In the genomic region with DNA sequence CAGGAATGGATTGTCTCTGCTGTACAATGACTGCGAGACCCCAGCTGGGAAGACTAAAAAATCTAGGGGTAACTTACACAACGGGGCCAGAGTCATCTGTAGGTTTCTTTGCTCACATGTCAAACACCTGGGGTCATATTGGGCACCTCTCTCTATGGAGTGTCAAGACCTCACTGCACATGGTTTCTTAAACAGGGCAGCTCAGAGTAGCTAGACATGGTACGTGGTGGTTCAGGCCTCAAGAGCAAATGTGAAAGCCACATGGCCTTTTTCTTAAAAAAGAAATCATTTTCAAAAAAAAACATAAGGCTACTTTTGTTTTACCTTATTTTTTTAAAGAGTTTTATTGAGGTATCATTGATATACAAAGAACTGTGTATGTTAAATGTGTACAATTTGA, we compare ENCODE assay signal across 1 cellular context.
TF ChIP-seq lines count a peak whose summit lies in the region.

No MANE protein-coding gene starts in this region.

TF ChIP-seq in K562, 482 proteins besides CTCF, POLR2A, EP300 and RAD21:
- no peak for TF ChIP-seq ZNF778 (CRISPR knock-in tag; IDR thresholded peaks at IDR 0.05)
- TF ChIP-seq HMG20B (CRISPR knock-in tag; IDR thresholded peaks at IDR 0.05), result no peak
- no peak for TF ChIP-seq POLR2H (tag; IDR thresholded peaks at IDR 0.05; ENCODE audit: low read depth)
- TF ChIP-seq, protein P1, sequence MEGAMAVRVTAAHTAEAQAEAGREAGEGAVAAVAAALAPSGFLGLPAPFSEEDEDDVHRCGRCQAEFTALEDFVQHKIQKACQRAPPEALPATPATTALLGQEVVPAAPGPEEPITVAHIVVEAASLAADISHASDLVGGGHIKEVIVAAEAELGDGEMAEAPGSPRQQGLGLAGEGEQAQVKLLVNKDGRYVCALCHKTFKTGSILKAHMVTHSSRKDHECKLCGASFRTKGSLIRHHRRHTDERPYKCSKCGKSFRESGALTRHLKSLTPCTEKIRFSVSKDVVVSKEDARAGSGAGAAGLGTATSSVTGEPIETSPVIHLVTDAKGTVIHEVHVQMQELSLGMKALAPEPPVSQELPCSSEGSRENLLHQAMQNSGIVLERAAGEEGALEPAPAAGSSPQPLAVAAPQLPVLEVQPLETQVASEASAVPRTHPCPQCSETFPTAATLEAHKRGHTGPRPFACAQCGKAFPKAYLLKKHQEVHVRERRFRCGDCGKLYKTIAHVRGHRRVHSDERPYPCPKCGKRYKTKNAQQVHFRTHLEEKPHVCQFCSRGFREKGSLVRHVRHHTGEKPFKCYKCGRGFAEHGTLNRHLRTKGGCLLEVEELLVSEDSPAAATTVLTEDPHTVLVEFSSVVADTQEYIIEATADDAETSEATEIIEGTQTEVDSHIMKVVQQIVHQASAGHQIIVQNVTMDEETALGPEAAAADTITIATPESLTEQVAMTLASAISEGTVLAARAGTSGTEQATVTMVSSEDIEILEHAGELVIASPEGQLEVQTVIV (CRISPR knock-in tag; IDR thresholded peaks at IDR 0.05; ENCODE audit: borderline replicate concordance), result no peak
- no peak for TF ChIP-seq MYBL2 (IDR thresholded peaks at IDR 0.05; ENCODE audit: low read depth)
- no peak for TF ChIP-seq MYBL2 (CRISPR knock-in tag; IDR thresholded peaks at IDR 0.05; ENCODE audit: borderline replicate concordance)
- TF ChIP-seq TRIM24 (IDR thresholded peaks at IDR 0.05), result no peak
- no peak for TF ChIP-seq MTA2 (IDR thresholded peaks at IDR 0.05; ENCODE audit: low read depth)
- TF ChIP-seq MTA3 (IDR thresholded peaks at IDR 0.05; ENCODE audit: borderline replicate concordance), result no peak
- TF ChIP-seq SAP30 (IDR thresholded peaks at IDR 0.05; ENCODE audit: borderline replicate concordance, insufficient read depth, low read depth, low read length, poor library complexity, severe bottlenecking), result no peak
- TF ChIP-seq PCBP2 (IDR thresholded peaks at IDR 0.05; ENCODE audit: low read depth, low read length, poor library complexity, severe bottlenecking), result no peak
- no peak for TF ChIP-seq RAD51 (IDR thresholded peaks at IDR 0.05; ENCODE audit: borderline replicate concordance, low read depth)
- no peak for TF ChIP-seq ESRRB (CRISPR knock-in tag; IDR thresholded peaks at IDR 0.05; ENCODE audit: borderline replicate concordance)
- TF ChIP-seq CEBPG (CRISPR knock-in tag; IDR thresholded peaks at IDR 0.05), result no peak
- TF ChIP-seq CEBPG (tag; conservative IDR thresholded peaks at IDR 0.05 in 1 of 2, IDR thresholded peaks at IDR 0.05 in 1 of 2), result no peak
- TF ChIP-seq CBX5 (IDR thresholded peaks at IDR 0.05; ENCODE audit: borderline replicate concordance, low read depth), result no peak
- TF ChIP-seq PTRF (tag; IDR thresholded peaks at IDR 0.05), result no peak
